8 cellular contexts compared by ENCODE assay signal in genomic region chr2:105328281-105329196, GRCh38. TPM values are rescaled to one million over a fixed set of nuclear protein-coding genes. Genes with fewer than 3 reads are reported as not detected.
A peak's percentile ranks its signal among the peaks of the same experiment; 100 is the strongest.
DNase-seq lines count a peak whose midpoint lies in the region; ATAC-seq, FAIRE-seq and TF ChIP-seq lines count a peak whose summit lies in the region.

No MANE protein-coding gene starts in this region.

- TF ChIP-seq CTCF in A549 (IDR thresholded peaks at IDR 0.05) (no peak), fibroblast of mammary gland (conservative IDR thresholded peaks at IDR 0.05; ENCODE audit: control insufficient read depth, insufficient read depth, low read depth, low read length) (no peak), vagina (IDR thresholded peaks at IDR 0.05) (no peak)

- peaks cover 32 to 36% of the 10 kb centered on the region in 2 donors for H3K4me1 Mint-ChIP-seq in natural killer cell treated with Interleukin-12 subunit alpha and Interleukin-12 subunit beta and Interleukin-15 and Interleukin-18, amount 100 ng/mL, for 72 hours (ENCODE audit: low read depth in 2 of 2)

- POLR2A ChIA-PET in A549 (lab: Yijun Ruan, JAX): interaction anchor here (1.0 to 1.9 kb wide), 2 partner anchors 9 to 62 kb away, joined by 4 to 5 read pairs; partner anchors contain the start of gene C2orf49

- TF ChIP-seq EP300 in A549 (IDR thresholded peaks at IDR 0.05): no peak

- no peak for TF ChIP-seq RAD21 in A549 (conservative IDR thresholded peaks at IDR 0.05 in 1 of 2, IDR thresholded peaks at IDR 0.05 in 1 of 2)

- no peaks in the 10 kb centered on the region for H3K36me3 Mint-ChIP-seq in natural killer cell treated with Interleukin-12 subunit alpha and Interleukin-12 subunit beta and Interleukin-15 and Interleukin-18, amount 100 ng/mL, for 72 hours

- CTCF ChIA-PET in A549 (lab: Yijun Ruan, JAX): interaction anchor here (0.9 to 2.0 kb wide), 3 partner anchors 35 to 90 kb away, joined by 3 to 8 read pairs (median 4); no protein-coding TSS in a partner anchor

- H3K4me3 ChIP-seq in A549: peak overlapping the region; percentile 80
- H3K4me3 ChIP-seq in fibroblast of mammary gland (ENCODE audit: control insufficient read depth, low read depth, low read length): peak overlapping the region; percentile 73
- peak overlapping the region; percentile 70 to 82 for H3K4me3 ChIP-seq in vagina

- DNase-seq in A549 (ENCODE audit: low read depth in 1 of 2, low spot score in 1 of 2) (peak in 1 of 2 experiments; percentile 20), GM12892 (ENCODE audit: insufficient read length) (no peak), NCI-H2029 (lab: John Stamatoyannopoulos, UW) (peak; percentile 76), fibroblast of mammary gland (ENCODE audit: low read depth) (peak; percentile 53), vagina (ENCODE audit: extremely low spot score in 2 of 2) (no peak)
- peak in 2 of 3 experiments; percentile 5 to 6 for DNase-seq in activated CD8-positive, alpha-beta memory T cell treated with anti-CD3 and anti-CD28 coated beads for 48 hours (ENCODE audit: low read depth in 2 of 3, low spot score in 2 of 3)
- DNase-seq in natural killer cell treated with Interleukin-12 subunit alpha and Interleukin-12 subunit beta and Interleukin-15 and Interleukin-18, amount 100 ng/mL, for 72 hours (ENCODE audit: low spot score): no peak

- TF ChIP-seq POLR2A in A549 (IDR thresholded peaks at IDR 0.05; ENCODE audit: low read length) (no peak), GM12892 (IDR thresholded peaks at IDR 0.05; ENCODE audit: low read depth, low read length) (peak; percentile 52; the same call in 1 of the 2 replicates), vagina (IDR thresholded peaks at IDR 0.05) (no peak)

- H3K4me1 ChIP-seq in A549 (peaks cover 22% of the 10 kb centered on the region; the same call in 2 of the 3 replicates), vagina (peaks cover 47% of the 10 kb centered on the region)

- no peaks in the 10 kb centered on the region for H3K9me3 Mint-ChIP-seq in natural killer cell treated with Interleukin-12 subunit alpha and Interleukin-12 subunit beta and Interleukin-15 and Interleukin-18, amount 100 ng/mL, for 72 hours

- H3K36me3 ChIP-seq in vagina: no peaks in the 10 kb centered on the region

- no peaks in the 10 kb centered on the region for H3K27me3 Mint-ChIP-seq in natural killer cell treated with Interleukin-12 subunit alpha and Interleukin-12 subunit beta and Interleukin-15 and Interleukin-18, amount 100 ng/mL, for 72 hours

- no peak for FAIRE-seq in A549 (lab: Jason Lieb, UNC)
- peak; percentile 14 for FAIRE-seq in GM12892 (lab: Jason Lieb, UNC)

- ATAC-seq in A549 (peak; percentile 22 to 33; a peak in 4 of 6 replicates), HG03457 (IDR thresholded peaks at IDR 0.05; ENCODE audit: unreplicated experiment) (no peak)
- peak in 1 of 2 donors; percentile 34 for ATAC-seq in natural killer cell treated with Interleukin-12 subunit alpha and Interleukin-12 subunit beta and Interleukin-15 and Interleukin-18, amount 100 ng/mL, for 72 hours

- H3K27ac Mint-ChIP-seq in natural killer cell treated with Interleukin-12 subunit alpha and Interleukin-12 subunit beta and Interleukin-15 and Interleukin-18, amount 100 ng/mL, for 72 hours: peak overlapping the region; percentile 87 to 90

- peak overlapping the region; percentile 89 for H3K4me3 Mint-ChIP-seq in natural killer cell treated with Interleukin-12 subunit alpha and Interleukin-12 subunit beta and Interleukin-15 and Interleukin-18, amount 100 ng/mL, for 72 hours

- intact Hi-C loops in vagina (cut with DNase I): no loop called here

- H3K27ac ChIP-seq in A549: peak overlapping the region; percentile 98 to 99
- H3K27ac ChIP-seq in vagina: peak overlapping the region; percentile 76

- H3K9me3 ChIP-seq in A549 (no peaks in the 10 kb centered on the region), vagina (no peaks in the 10 kb centered on the region)

- no peaks in the 10 kb centered on the region for H3K27me3 ChIP-seq in vagina

- H3K4me2 ChIP-seq in A549: peak overlapping the region; percentile 71

- WGBS in A549 (ENCODE audit: missing lambda C conversion rate): 70% methylated on average over 16 of the region's 16 CpGs

TF ChIP-seq in A549, 52 proteins besides CTCF, POLR2A, EP300 and RAD21:
- TF ChIP-seq KDM1A (IDR thresholded peaks at IDR 0.05; ENCODE audit: low read depth): no peak
- no peak for TF ChIP-seq RARB (CRISPR knock-in tag; IDR thresholded peaks at IDR 0.05)

RNA-seq across cellular contexts. Expression of gene TGFBRAP1, which starts 1.0 kb away (rescaled TPM):
- polyA plus RNA-seq in A549 (2011; rRNA removed): 9.0 and 14.5 TPM in 2 replicates
- 7.8 and 10.1 TPM in 2 replicates for polyA plus RNA-seq in A549 (2012; cell fraction: cytosol; rRNA removed)
- polyA plus RNA-seq in A549 (2012; cell fraction: nucleus; rRNA removed): 10.1 and 13.3 TPM in 2 replicates
- 13.3 to 13.7 TPM (median 13.6 TPM) in 3 replicates for polyA plus RNA-seq in A549 (2017; fragmentation: RNase III; extraction: RNeasy Plus Mini Kit Qiagen cat#74134 plus additional on column Dnase treatment)
- polyA minus RNA-seq in A549 (2011; rRNA and poly(A)+ RNA removed): 16.0 and 17.5 TPM in 2 replicates
- polyA plus RNA-seq in GM12892 (2012; ENCODE audit: missing spikeins): 12.2 TPM
- total RNA-seq in natural killer cell treated with Interleukin-12 subunit alpha and Interleukin-12 subunit beta and Interleukin-15 and Interleukin-18, amount 100 ng/mL, for 72 hours: 10 to 100 TPM; 19.9 to 38.0 TPM
- 20.1 TPM for total RNA-seq in vagina

RNA-seq across cellular contexts. Expression of gene C2orf49, which starts 8.8 kb away (rescaled TPM):
- polyA plus RNA-seq in A549 (2011; rRNA removed): 19.0 and 25.7 TPM in 2 replicates
- 6.2 and 9.0 TPM in 2 replicates for polyA plus RNA-seq in A549 (2012; cell fraction: cytosol; rRNA removed)
- polyA plus RNA-seq in A549 (2012; cell fraction: nucleus; rRNA removed): 2.0 and 2.8 TPM in 2 replicates
- polyA plus RNA-seq in A549 (2017; fragmentation: RNase III; extraction: RNeasy Plus Mini Kit Qiagen cat#74134 plus additional on column Dnase treatment): 18.4 to 19.4 TPM (median 19.0 TPM) in 3 replicates
- polyA minus RNA-seq in A549 (2011; rRNA and poly(A)+ RNA removed): 6.8 and 7.1 TPM in 2 replicates
- polyA plus RNA-seq in GM12892 (2012; ENCODE audit: missing spikeins): 18.6 TPM
- total RNA-seq in natural killer cell treated with Interleukin-12 subunit alpha and Interleukin-12 subunit beta and Interleukin-15 and Interleukin-18, amount 100 ng/mL, for 72 hours: 10 to 100 TPM; 16.5 to 17.6 TPM
- total RNA-seq in vagina: 14.0 TPM

Comparison
In these comparisons a context has a peak if more than half of its experiments do, and no peak if none do; other contexts are left out.
1. DNase-seq: peak in NCI-H2029 (single experiment), activated CD8-positive, alpha-beta memory T cell treated with anti-CD3 and anti-CD28 coated beads for 48 hours (2 of 3) and fibroblast of mammary gland (single experiment); none in GM12892 (single experiment), natural killer cell treated with Interleukin-12 subunit alpha and Interleukin-12 subunit beta and Interleukin-15 and Interleukin-18, amount 100 ng/mL, for 72 hours (single experiment) and vagina (0 of 2).
2. Peak in every context shown above with its lines, with median percentiles within 50 percentile points of each other: H3K4me3 ChIP-seq.